In genomic region chr12:84727964-84728363, GRCh38 we compare ENCODE assay signal across 13 cellular contexts.
DNase-seq lines count a peak whose midpoint lies in the region; ATAC-seq and TF ChIP-seq lines count a peak whose summit lies in the region.
"Had no signal": no experiment of that assay in that cellular context is flagged by ENCODE, and none has a peak within 500 bp of the region (broad histone marks: within the 10 kb centered on the region; RNA-seq: fewer than 3 reads in every experiment).

No MANE protein-coding gene starts in this region.

- TF ChIP-seq POLR2A in upper lobe of left lung (IDR thresholded peaks at IDR 0.05): no peak

- H3K4me1 ChIP-seq in cardiac muscle cell (ENCODE audit: low read depth): peaks cover 35% of the 10 kb centered on the region
- no peaks in the 10 kb centered on the region for H3K4me1 ChIP-seq in right cardiac atrium (ENCODE audit: control insufficient read depth, insufficient read depth, low read length)
- H3K4me1 ChIP-seq in RWPE2 (ENCODE audit: insufficient read depth, poor library complexity, severe bottlenecking): no peaks in the 10 kb centered on the region
- H3K4me1 ChIP-seq in endodermal cell (ENCODE audit: control insufficient read depth, insufficient read depth, low read length): no peaks in the 10 kb centered on the region
- H3K4me1 ChIP-seq in upper lobe of left lung: no peaks in the 10 kb centered on the region
- H3K4me1 ChIP-seq: adrenal gland had no signal

- no peak overlapping the region for H3K4me3 Mint-ChIP-seq in endodermal cell
- no peak overlapping the region for H3K4me3 Mint-ChIP-seq in progenitor cell of endocrine pancreas (ENCODE audit: low read depth)

- H3K9me3 ChIP-seq in cardiac muscle cell (ENCODE audit: low read depth) (no peaks in the 10 kb centered on the region), right cardiac atrium (ENCODE audit: control insufficient read depth, low read length) (no peaks in the 10 kb centered on the region), RWPE2 (ENCODE audit: severe bottlenecking) (no peaks in the 10 kb centered on the region), endodermal cell (ENCODE audit: control insufficient read depth, low read length) (no peaks in the 10 kb centered on the region), upper lobe of left lung (no peaks in the 10 kb centered on the region)
- H3K9me3 ChIP-seq: adrenal gland, BE2C had no signal

- peak overlapping the region; percentile 78 for H3K27ac ChIP-seq in cardiac muscle cell
- no peak overlapping the region for H3K27ac ChIP-seq in right cardiac atrium (ENCODE audit: low read length)
- no peak overlapping the region for H3K27ac ChIP-seq in RWPE2 (ENCODE audit: poor library complexity, severe bottlenecking)
- no peak overlapping the region for H3K27ac ChIP-seq in endodermal cell (ENCODE audit: low read depth, low read length)
- no peak overlapping the region for H3K27ac ChIP-seq in upper lobe of left lung
- H3K27ac ChIP-seq: adrenal gland, WERI-Rb-1 had no signal

- H3K27me3 ChIP-seq in cardiac muscle cell (no peaks in the 10 kb centered on the region), right cardiac atrium (ENCODE audit: control insufficient read depth, insufficient read depth) (no peaks in the 10 kb centered on the region), RWPE2 (ENCODE audit: insufficient read depth, poor library complexity, severe bottlenecking) (no peaks in the 10 kb centered on the region), endodermal cell (ENCODE audit: control insufficient read depth, insufficient read depth, low read length, poor library complexity, severe bottlenecking) (no peaks in the 10 kb centered on the region), upper lobe of left lung (no peaks in the 10 kb centered on the region)
- H3K27me3 ChIP-seq: adrenal gland, BE2C had no signal

- H3K36me3 ChIP-seq in cardiac muscle cell: no peaks in the 10 kb centered on the region
- H3K36me3 ChIP-seq in RWPE2 (ENCODE audit: low read depth): no peaks in the 10 kb centered on the region
- no peaks in the 10 kb centered on the region for H3K36me3 ChIP-seq in endodermal cell (ENCODE audit: control insufficient read depth, insufficient read depth, low read length)
- no peaks in the 10 kb centered on the region for H3K36me3 ChIP-seq in upper lobe of left lung
- H3K36me3 ChIP-seq: adrenal gland, BE2C, WERI-Rb-1 had no signal

- H3K4me3 ChIP-seq in cardiac muscle cell (no peak overlapping the region), right cardiac atrium (ENCODE audit: low read length) (no peak overlapping the region), RWPE2 (ENCODE audit: severe bottlenecking) (no peak overlapping the region), endodermal cell (ENCODE audit: low read length) (no peak overlapping the region), upper lobe of left lung (no peak overlapping the region)
- H3K4me3 ChIP-seq: adrenal gland had no signal

- no peak for TF ChIP-seq CTCF in cardiac muscle cell (IDR thresholded peaks at IDR 0.05; ENCODE audit: low read depth, low read length)
- no peak for TF ChIP-seq CTCF in RWPE2 (IDR thresholded peaks at IDR 0.05; ENCODE audit: poor library complexity, severe bottlenecking)
- TF ChIP-seq CTCF in endodermal cell (conservative IDR thresholded peaks at IDR 0.05): no peak
- no peak for TF ChIP-seq CTCF in upper lobe of left lung (IDR thresholded peaks at IDR 0.05)
- TF ChIP-seq CTCF in progenitor cell of endocrine pancreas (IDR thresholded peaks at IDR 0.05; ENCODE audit: unreplicated experiment): no peak

- no peaks in the 10 kb centered on the region for H3K9me3 Mint-ChIP-seq in endodermal cell
- H3K9me3 Mint-ChIP-seq in progenitor cell of endocrine pancreas (ENCODE audit: low read depth): no peaks in the 10 kb centered on the region

- peaks cover 10% of the 10 kb centered on the region for H3K4me1 Mint-ChIP-seq in endodermal cell
- peaks cover 3% of the 10 kb centered on the region for H3K4me1 Mint-ChIP-seq in progenitor cell of endocrine pancreas (ENCODE audit: low read depth)

- H3K36me3 Mint-ChIP-seq in endodermal cell (ENCODE audit: low read depth): no peaks in the 10 kb centered on the region
- no peaks in the 10 kb centered on the region for H3K36me3 Mint-ChIP-seq in progenitor cell of endocrine pancreas (ENCODE audit: insufficient read depth)

- H3K27ac Mint-ChIP-seq in endodermal cell: no peak overlapping the region
- H3K27ac Mint-ChIP-seq in progenitor cell of endocrine pancreas: no peak overlapping the region

- ATAC-seq in right cardiac atrium: no peak
- peak; percentile 81 for ATAC-seq in RWPE2 (ENCODE audit: low read depth)
- peak; percentile 63 to 88 for ATAC-seq in upper lobe of left lung (ENCODE audit: low FRiP score in 2 of 2)
- no peak for ATAC-seq in HG03280 (IDR thresholded peaks at IDR 0.05; ENCODE audit: unreplicated experiment)

- no peak for TF ChIP-seq EP300 in upper lobe of left lung (IDR thresholded peaks at IDR 0.05)

- H3K27me3 Mint-ChIP-seq in endodermal cell (ENCODE audit: insufficient read depth): no peaks in the 10 kb centered on the region
- H3K27me3 Mint-ChIP-seq in progenitor cell of endocrine pancreas: no peaks in the 10 kb centered on the region

- intact Hi-C loops in right cardiac atrium (cut with DNase I): no loop called here

- DNase-seq in cardiac muscle cell (ENCODE audit: low read depth in 1 of 2, low spot score in 1 of 2): peak in 1 of 2 donors; percentile 84
- no peak for DNase-seq in right cardiac atrium
- no peak for DNase-seq in RWPE2 (ENCODE audit: low spot score)
- peak; percentile 55 for DNase-seq in endodermal cell
- DNase-seq in upper lobe of left lung: peak in 1 of 2 donors; percentile 31
- DNase-seq in progenitor cell of endocrine pancreas (ENCODE audit: low spot score, unreplicated experiment): no peak
- DNase-seq in T-helper 2 cell: no peak
- DNase-seq: activated CD8-positive, alpha-beta memory T cell treated with anti-CD3 and anti-CD28 coated beads, Interleukin-2, amount 50 U/mL, for 48 hours; adrenal gland; BE2C; NCI-H1092 treated with DMSO at 0.1 percent for 48 hours; WERI-Rb-1 had no signal

- H3K9ac ChIP-seq in endodermal cell (ENCODE audit: extremely low read depth, low read length, poor library complexity, severe bottlenecking): no peak overlapping the region

- 55% methylated on average over 3 of the region's 3 CpGs for WGBS in right cardiac atrium
- 69 to 70% methylated on average over 2 to 3 of the region's 3 CpGs for WGBS in endodermal cell (ENCODE audit: insufficient coverage in 1 of 2, insufficient read length in 1 of 2), 2 experiments
- 25 to 28% methylated on average over 3 of the region's 3 CpGs for WGBS in upper lobe of left lung, 2 donors

Comparison
In these comparisons a context has a peak if more than half of its experiments do, and no peak if none do; other contexts are left out.
1. ATAC-seq: peak in RWPE2 (single experiment) and upper lobe of left lung (2 of 2); none in right cardiac atrium (0 of 2) and HG03280 (single experiment).